34 cellular contexts compared by ENCODE assay signal in genomic region chr12:98013560-98013959, GRCh38.
"Had no signal": no experiment of that assay in that cellular context is flagged by ENCODE, and none has a peak within 500 bp of the region (broad histone marks: within the 10 kb centered on the region; RNA-seq: fewer than 3 reads in every experiment).

No MANE protein-coding gene starts in this region.

- H3K4me1 ChIP-seq: adrenal gland, body of pancreas, breast epithelium had no signal

- H3K4me3 ChIP-seq: adrenal gland, body of pancreas, breast epithelium had no signal

- H3K27me3 ChIP-seq: adrenal gland, body of pancreas, brain microvascular endothelial cell, breast epithelium had no signal

- H3K27me3 Mint-ChIP-seq: activated B cell treated with CpG ODN at 0.5 μM for 24 hours; activated CD4-positive, alpha-beta memory T cell treated with anti-CD3 and anti-CD28 coated beads for 36 hours; activated CD4-positive, alpha-beta T cell treated with anti-CD3 and anti-CD28 coated beads, Interleukin-2, amount 10 ng/mL, durations not matched to agents 24 days and 14 days; activated CD8-positive, alpha-beta T cell treated with anti-CD3 and anti-CD28 coated beads for 36 hours; activated naive CD8-positive, alpha-beta T cell treated with anti-CD3 and anti-CD28 coated beads for 36 hours had no signal

- H3K4me1 Mint-ChIP-seq: activated B cell treated with CpG ODN at 0.5 μM for 24 hours; activated CD4-positive, alpha-beta T cell treated with anti-CD3 and anti-CD28 coated beads, Interleukin-2, amount 10 ng/mL, durations not matched to agents 24 days and 14 days; activated naive CD8-positive, alpha-beta T cell treated with anti-CD3 and anti-CD28 coated beads for 36 hours; activated T-helper 17 cell treated with anti-CD3 and anti-CD28 coated beads, Interleukin-2, amount 50 U/mL, for 72 hours had no signal

- H3K9me3 Mint-ChIP-seq: activated CD4-positive, alpha-beta T cell treated with anti-CD3 and anti-CD28 coated beads, Interleukin-2, amount 10 ng/mL, durations not matched to agents 24 days and 14 days; activated CD8-positive, alpha-beta T cell treated with anti-CD3 and anti-CD28 coated beads for 36 hours; activated naive CD4-positive, alpha-beta T cell treated with anti-CD3 and anti-CD28 coated beads for 36 hours; activated T-helper 1 cell treated with anti-CD3 and anti-CD28 coated beads, Interleukin-12 subunit alpha, Interleukin-12 subunit beta, Interleukin-2, Interleukin-4 antibody, amounts not matched to agents 30 ng/mL and 10 ng/mL and 1 ng/mL, durations not matched to agents 14 hours and 24 hours and 36 hours; T-helper 1 cell treated with Interleukin-12 subunit alpha and Interleukin-12 subunit beta and Interleukin-4 antibody, amounts not matched to agents 30 μg/mL and 1 μg/mL, for 36 hours; T-helper 2 cell treated with Interferon-gamma antibody and Interleukin-4, amounts not matched to agents 5 μg/mL and 100 μg/mL, for 36 hours had no signal

- H3K4me3 Mint-ChIP-seq: activated B cell treated with CpG ODN at 0.5 μM for 24 hours; activated CD4-positive, alpha-beta memory T cell treated with anti-CD3 and anti-CD28 coated beads for 36 hours; activated CD4-positive, alpha-beta T cell treated with anti-CD3 and anti-CD28 coated beads, Interleukin-2, amount 10 ng/mL, durations not matched to agents 24 days and 14 days; activated CD8-positive, alpha-beta T cell treated with anti-CD3 and anti-CD28 coated beads for 36 hours; activated naive CD4-positive, alpha-beta T cell treated with anti-CD3 and anti-CD28 coated beads for 36 hours; activated naive CD8-positive, alpha-beta T cell treated with anti-CD3 and anti-CD28 coated beads for 36 hours; activated T-cell treated with anti-CD3 and anti-CD28 coated beads, Interleukin-2, amount 50 U/mL, for 4 hours; activated T-cell treated with anti-CD3 and anti-CD28 coated beads, Interleukin-2, amount 50 U/mL, for 72 hours; activated T-helper 1 cell treated with anti-CD3 and anti-CD28 coated beads, Interleukin-12 subunit alpha, Interleukin-12 subunit beta, Interleukin-2, Interleukin-4 antibody, amounts not matched to agents 30 ng/mL and 10 ng/mL and 1 ng/mL, durations not matched to agents 14 hours and 24 hours and 36 hours; activated T-helper 17 cell treated with anti-CD3 and anti-CD28 coated beads, Interleukin-2, amount 50 U/mL, for 72 hours; T-helper 1 cell treated with Interleukin-12 subunit alpha and Interleukin-12 subunit beta and Interleukin-4 antibody, amounts not matched to agents 30 μg/mL and 1 μg/mL, for 36 hours; T-helper 2 cell treated with Interferon-gamma antibody and Interleukin-4, amounts not matched to agents 5 μg/mL and 100 μg/mL, for 36 hours had no signal

- ATAC-seq: activated CD8-positive, alpha-beta T cell treated with anti-CD3 and anti-CD28 coated beads for 36 hours; activated naive CD4-positive, alpha-beta T cell treated with anti-CD3 and anti-CD28 coated beads, Interleukin-2, amount 50 U/mL, for 72 hours; activated T-cell treated with anti-CD3 and anti-CD28 coated beads, Interleukin-2, amount 50 U/mL, for 4 hours; activated T-cell treated with anti-CD3 and anti-CD28 coated beads, Interleukin-2, amount 50 U/mL, for 72 hours; activated T-helper 17 cell treated with anti-CD3 and anti-CD28 coated beads, Interleukin-2, amount 50 U/mL, for 72 hours; body of pancreas had no signal

- H3K27ac ChIP-seq: adrenal gland, body of pancreas, brain microvascular endothelial cell, breast epithelium, VCaP had no signal

- H3K27ac Mint-ChIP-seq: activated B cell treated with CpG ODN at 0.5 μM for 24 hours; activated CD4-positive, alpha-beta memory T cell treated with anti-CD3 and anti-CD28 coated beads for 36 hours; activated CD4-positive, alpha-beta T cell treated with anti-CD3 and anti-CD28 coated beads, Interleukin-2, amount 10 ng/mL, durations not matched to agents 24 days and 14 days; activated CD8-positive, alpha-beta T cell treated with anti-CD3 and anti-CD28 coated beads for 36 hours; activated naive CD4-positive, alpha-beta T cell treated with anti-CD3 and anti-CD28 coated beads for 36 hours; activated naive CD4-positive, alpha-beta T cell treated with anti-CD3 and anti-CD28 coated beads, Interleukin-2, amount 50 U/mL, for 72 hours; activated naive CD8-positive, alpha-beta T cell treated with anti-CD3 and anti-CD28 coated beads for 36 hours; activated T-cell treated with anti-CD3 and anti-CD28 coated beads, Interleukin-2, amount 50 U/mL, for 72 hours; activated T-helper 1 cell treated with anti-CD3 and anti-CD28 coated beads, Interleukin-12 subunit alpha, Interleukin-12 subunit beta, Interleukin-2, Interleukin-4 antibody, amounts not matched to agents 30 ng/mL and 10 ng/mL and 1 ng/mL, durations not matched to agents 14 hours and 24 hours and 36 hours; activated T-helper 17 cell treated with anti-CD3 and anti-CD28 coated beads, Interleukin-2, amount 50 U/mL, for 72 hours; T-helper 1 cell treated with Interleukin-12 subunit alpha and Interleukin-12 subunit beta and Interleukin-4 antibody, amounts not matched to agents 30 μg/mL and 1 μg/mL, for 36 hours; T-helper 2 cell treated with Interferon-gamma antibody and Interleukin-4, amounts not matched to agents 5 μg/mL and 100 μg/mL, for 36 hours had no signal

- H3K36me3 Mint-ChIP-seq: activated CD4-positive, alpha-beta memory T cell treated with anti-CD3 and anti-CD28 coated beads for 36 hours; activated naive CD8-positive, alpha-beta T cell treated with anti-CD3 and anti-CD28 coated beads for 36 hours had no signal

- DNase-seq: activated B cell treated with CpG ODN at 0.5 μM for 24 hours; activated CD4-positive, alpha-beta memory T cell treated with anti-CD3 and anti-CD28 coated beads for 36 hours; activated CD4-positive, alpha-beta T cell treated with anti-CD3 and anti-CD28 coated beads for 4 hours; activated CD4-positive, alpha-beta T cell treated with anti-CD3 and anti-CD28 coated beads, Interleukin-2, amount 10 ng/mL, durations not matched to agents 24 days and 14 days; activated CD4-positive, alpha-beta T cell treated with anti-CD3 and anti-CD28 coated beads, Interleukin-2, amount 50 U/mL, for 1 hour; activated CD4-positive, alpha-beta T cell treated with anti-CD3 and anti-CD28 coated beads, Interleukin-2, amount 50 U/mL, for 4 hours; activated CD4-positive, CD25-positive, alpha-beta regulatory T cell treated with anti-CD3 and anti-CD28 coated beads, Interleukin-2, amount 50 U/mL, for 72 hours; activated CD8-positive, alpha-beta memory T cell treated with anti-CD3 and anti-CD28 coated beads, Interleukin-2, amount 50 U/mL, for 4 hours; activated CD8-positive, alpha-beta T cell treated with anti-CD3 and anti-CD28 coated beads for 36 hours; activated effector memory CD4-positive, alpha-beta T cell treated with anti-CD3 and anti-CD28 coated beads, Interleukin-2, amount 50 U/mL, for 16 hours; activated gamma-delta T cell treated with Interleukin-2 at 50 U/mL for 16 hours; activated naive CD4-positive, alpha-beta T cell; activated naive CD4-positive, alpha-beta T cell treated with anti-CD3 and anti-CD28 coated beads for 36 hours; activated naive CD4-positive, alpha-beta T cell treated with anti-CD3 and anti-CD28 coated beads, Interleukin-2, amount 50 U/mL, for 16 hours; activated naive CD8-positive, alpha-beta T cell treated with anti-CD3 and anti-CD28 coated beads for 36 hours; activated T-cell treated with anti-CD3 and anti-CD28 coated beads for 4 hours; activated T-cell treated with anti-CD3 and anti-CD28 coated beads, Interleukin-2, amount 50 U/mL, for 1 hour; activated T-cell treated with anti-CD3 and anti-CD28 coated beads, Interleukin-2, amount 50 U/mL, for 4 hours; activated T-cell treated with anti-CD3 and anti-CD28 coated beads, Interleukin-2, amount 50 U/mL, for 72 hours; amniotic stem cell; brain microvascular endothelial cell; central memory CD4-positive, alpha-beta T cell; T-helper 1 cell; T-helper 2 cell; T-helper 9 cell had no signal

- H3K9me3 ChIP-seq: body of pancreas, breast epithelium had no signal

- H3K36me3 ChIP-seq: adrenal gland, brain microvascular endothelial cell, breast epithelium had no signal
